19 cellular contexts compared by ENCODE assay signal in the genomic region with DNA sequence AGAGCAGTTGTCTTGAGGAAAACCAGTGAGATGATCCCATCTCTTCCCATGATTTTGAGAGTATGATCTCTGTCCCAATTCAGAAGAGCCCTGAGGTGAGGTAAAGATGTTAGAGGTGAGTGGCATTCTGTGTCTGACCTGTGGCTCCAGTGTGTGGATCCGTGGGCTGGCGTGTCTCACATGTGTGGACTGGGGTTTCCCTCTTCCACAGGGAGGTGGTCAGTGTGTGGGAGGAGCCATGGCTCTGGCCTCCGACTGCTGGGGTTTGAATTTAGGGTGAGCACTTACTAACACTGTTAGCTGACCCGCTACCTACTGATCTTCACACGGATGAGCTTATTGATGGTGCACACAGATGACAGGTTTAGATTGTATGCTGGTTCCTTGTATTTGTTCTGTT. TPM values are rescaled to one million over a fixed set of nuclear protein-coding genes. Genes with fewer than 3 reads are reported as not detected.
DNase-seq lines count a peak whose midpoint lies in the region; ATAC-seq and TF ChIP-seq lines count a peak whose summit lies in the region.
"Had no signal": no experiment of that assay in that cellular context is flagged by ENCODE, and none has a peak within 500 bp of the region (broad histone marks: within the 10 kb centered on the region; RNA-seq: fewer than 3 reads in every experiment).

No MANE protein-coding gene starts in this region.

- peaks cover 0 to 75% of the 10 kb centered on the region in 2 donors for H3K4me1 ChIP-seq in right atrium auricular region
- peaks cover 0 to 94% (median 41%) of the 10 kb centered on the region in 3 donors for H3K4me1 ChIP-seq in gastroesophageal sphincter
- H3K4me1 ChIP-seq in rectal smooth muscle tissue (ENCODE audit: control insufficient read depth, insufficient read depth, low read length), result peaks cover 34% of the 10 kb centered on the region
- peaks cover 0 to 19% of the 10 kb centered on the region in 2 donors for H3K4me1 ChIP-seq in aorta (ENCODE audit: control insufficient read depth in 1 of 2, insufficient read depth in 2 of 2, low read length in 2 of 2)

- no peak for TF ChIP-seq CTCF in right atrium auricular region (IDR thresholded peaks at IDR 0.05)
- TF ChIP-seq CTCF in gastroesophageal sphincter (IDR thresholded peaks at IDR 0.05), result no peak
- TF ChIP-seq CTCF in omental fat pad (IDR thresholded peaks at IDR 0.05), result no peak

- H3K36me3 ChIP-seq in right atrium auricular region (no peaks in the 10 kb centered on the region), gastroesophageal sphincter (no peaks in the 10 kb centered on the region), rectal smooth muscle tissue (ENCODE audit: control insufficient read depth, insufficient read depth, low read length) (no peaks in the 10 kb centered on the region), aorta (ENCODE audit: control insufficient read depth in 1 of 2, insufficient read depth in 2 of 2, low read length in 1 of 2) (no peaks in the 10 kb centered on the region)

- no peak overlapping the region for H3K9ac ChIP-seq in rectal smooth muscle tissue (ENCODE audit: low read length)

- no peak for TF ChIP-seq EP300 in gastroesophageal sphincter (IDR thresholded peaks at IDR 0.05)

- H3K9me3 ChIP-seq in right atrium auricular region (no peaks in the 10 kb centered on the region), gastroesophageal sphincter (no peaks in the 10 kb centered on the region), aorta (ENCODE audit: control insufficient read depth, low read length) (no peaks in the 10 kb centered on the region)

- intact Hi-C loops in Right ventricle myocardium inferior (cut with DNase I), result no loop called here
- intact Hi-C loops in aorta (cut with DNase I), result loop anchor here in 1 of 2 donors (10.0 kb wide), 1 partner anchor 93 kb away; no protein-coding TSS in a partner anchor

- no peak overlapping the region for H3K4me3 ChIP-seq in right atrium auricular region
- H3K4me3 ChIP-seq in gastroesophageal sphincter, result no peak overlapping the region
- H3K4me3 ChIP-seq in rectal smooth muscle tissue (ENCODE audit: low read length), result no peak overlapping the region
- H3K4me3 ChIP-seq in aorta (ENCODE audit: low read length in 2 of 2), result no peak overlapping the region

- no peak for TF ChIP-seq POLR2A in gastroesophageal sphincter (IDR thresholded peaks at IDR 0.05)

- H3K27ac ChIP-seq in right atrium auricular region (peak overlapping the region; percentile 54 to 64), gastroesophageal sphincter (peak overlapping the region in 3 of 4 donors; percentile 50 to 58 (median 52)), rectal smooth muscle tissue (ENCODE audit: low read depth, low read length) (peak overlapping the region; percentile 27), aorta (ENCODE audit: low read depth in 1 of 2, low read length in 2 of 2) (peak overlapping the region; percentile 66 to 74)
- H3K27ac ChIP-seq: HL-60 had no signal

- no peak for ATAC-seq in Right ventricle myocardium inferior
- ATAC-seq in gastroesophageal sphincter, result no peak
- no peak for ATAC-seq in aorta (ENCODE audit: low FRiP score)
- ATAC-seq in omental fat pad (ENCODE audit: low FRiP score), result no peak
- no peak for ATAC-seq in HG02610 (IDR thresholded peaks at IDR 0.05; ENCODE audit: unreplicated experiment)
- ATAC-seq: activated CD8-positive, alpha-beta T cell treated with anti-CD3 and anti-CD28 coated beads for 36 hours; stimulated activated naive CD8-positive, alpha-beta T cell treated with anti-CD3 and anti-CD28 coated beads, Interleukin-15, Interleukin-2, amounts not matched to agents 100 U/mL and 50 U/mL, for 24 hours had no signal

- WGBS in gastroesophageal sphincter (ENCODE audit: low coverage in 1 of 2), 2 donors, result 92 to 100% methylated on average over 2 to 4 of the region's 5 CpGs
- WGBS in aorta, 2 donors, result 88 to 92% methylated on average over 5 of the region's 5 CpGs

- DNase-seq in right atrium auricular region (ENCODE audit: low spot score), result no peak
- DNase-seq in Right ventricle myocardium inferior (ENCODE audit: missing footprints), result no peak
- DNase-seq in aorta, result peak in 1 of 2 donors; percentile 42
- no peak for DNase-seq in omental fat pad (ENCODE audit: low spot score)
- DNase-seq in NCI-H2227 (lab: John Stamatoyannopoulos, UW; ENCODE audit: unreplicated experiment), result no peak
- DNase-seq: activated CD4-positive, CD25-positive, alpha-beta regulatory T cell; activated CD8-positive, alpha-beta T cell treated with anti-CD3 and anti-CD28 coated beads for 36 hours; activated T-cell treated with anti-CD3 and anti-CD28 coated beads, Interleukin-2, amount 50 U/mL, for 48 hours; cortex of kidney; DMS 273 treated with DMSO at 0.1 percent for 48 hours; MM.1S; NCI-H82; stimulated activated CD4-positive, alpha-beta T cell treated with anti-CD3 and anti-CD28 coated beads, Interleukin-2, amount 100 ng/mL, for 24 hours; stimulated activated naive CD8-positive, alpha-beta T cell treated with anti-CD3 and anti-CD28 coated beads, Interleukin-15, Interleukin-2, amounts not matched to agents 100 U/mL and 50 U/mL, for 24 hours; T-helper 9 cell had no signal

- H3K27me3 ChIP-seq in right atrium auricular region (no peaks in the 10 kb centered on the region), gastroesophageal sphincter (no peaks in the 10 kb centered on the region), rectal smooth muscle tissue (ENCODE audit: control insufficient read depth, insufficient read depth, low read length) (no peaks in the 10 kb centered on the region), aorta (ENCODE audit: control insufficient read depth in 1 of 2, insufficient read depth in 2 of 2, low read length in 1 of 2) (no peaks in the 10 kb centered on the region)

RNA-seq across cellular contexts. Expression of a gene that starts 31.2 kb away (rescaled TPM):
- total RNA-seq in right atrium auricular region, result 10 to 100 TPM; 13.2 to 20.3 TPM
- 12.9 TPM for total RNA-seq in Right ventricle myocardium inferior
- 10 to 100 TPM; 18.3 to 31.4 (median 26.2) TPM for total RNA-seq in gastroesophageal sphincter
- total RNA-seq in aorta, result 10 to 100 TPM; 55.2 to 72.4 TPM
- 10 to 100 TPM; 16.7 to 42.4 TPM for polyA plus RNA-seq in aorta
- 10 to 100 TPM; 16.8 to 57.4 (median 22.8) TPM for total RNA-seq in omental fat pad
- total RNA-seq: activated CD8-positive, alpha-beta T cell treated with anti-CD3 and anti-CD28 coated beads for 36 hours had no signal
